Comparison of ENCODE assay signal across 7 cellular contexts in genomic region chr1:5368211-5368610, GRCh38.
"Had no signal": no experiment of that assay in that cellular context is flagged by ENCODE, and none has a peak within 500 bp of the region (broad histone marks: within the 10 kb centered on the region; RNA-seq: fewer than 3 reads in every experiment).

No MANE protein-coding gene starts in this region.

- H3K4me1 ChIP-seq: HAP-1 had no signal

- H3K36me3 ChIP-seq: HAP-1 had no signal

- H3K4me3 ChIP-seq: GM23248, HAP-1, K562 had no signal

- H3K9me3 ChIP-seq: HAP-1 had no signal

- H3K9ac ChIP-seq: GM23248 had no signal

- DNase-seq: GM23248, GOT3, H7, HFFc6, IMR-90 had no signal

- H3K27ac Mint-ChIP-seq: HFFc6 had no signal

- H3K4me3 Mint-ChIP-seq: HFFc6 had no signal

- H3K27ac ChIP-seq: GM23248 had no signal

- H2AFZ ChIP-seq: GM23248 had no signal
